In genomic region chr20:48523191-48523757, GRCh38 we compare ENCODE assay signal across 9 cellular contexts.
DNase-seq lines count a peak whose midpoint lies in the region; ATAC-seq, FAIRE-seq and TF ChIP-seq lines count a peak whose summit lies in the region.
"Had no signal": no experiment of that assay in that cellular context is flagged by ENCODE, and none has a peak within 500 bp of the region (broad histone marks: within the 10 kb centered on the region; RNA-seq: fewer than 3 reads in every experiment).

No MANE protein-coding gene starts in this region.

- no peaks in the 10 kb centered on the region for H3K4me1 ChIP-seq in MM.1S (ENCODE audit: low read length)
- H3K4me1 ChIP-seq: esophagus muscularis mucosa had no signal

- intact Hi-C loops in CD14-positive monocyte (cut with micrococcal nuclease), result no loop called here

- no peak overlapping the region for H2AFZ ChIP-seq in MM.1S (ENCODE audit: low read length)

- DNase-seq in GM12891 (ENCODE audit: insufficient read length, low spot score) (no peak), MM.1S (peak; percentile 72), coronary artery (ENCODE audit: low spot score) (peak; percentile 11), mucosa of gallbladder (ENCODE audit: low spot score) (peak; percentile 74), CD14-positive monocyte (ENCODE audit: low spot score) (no peak)
- no peak for DNase-seq in effector memory CD8-positive, alpha-beta T cell
- DNase-seq in activated CD4-positive, alpha-beta T cell treated with anti-CD3 and anti-CD28 coated beads for 48 hours, result no peak

- no peaks in the 10 kb centered on the region for H3K79me2 ChIP-seq in MM.1S (ENCODE audit: low read length)

- FAIRE-seq in GM12891 (lab: Jason Lieb, UNC), result peak; percentile 68

- H3K4me3 ChIP-seq in MM.1S (ENCODE audit: low read length) (no peak overlapping the region), coronary artery (no peak overlapping the region)
- H3K4me3 ChIP-seq: esophagus muscularis mucosa had no signal

- no peaks in the 10 kb centered on the region for H3K9me3 ChIP-seq in MM.1S (replicated peaks; ENCODE audit: insufficient read depth, low read length)
- H3K9me3 ChIP-seq: esophagus muscularis mucosa had no signal

- no peaks in the 10 kb centered on the region for H3K36me3 ChIP-seq in MM.1S (replicated peaks; ENCODE audit: insufficient read depth, low read length)
- H3K36me3 ChIP-seq: esophagus muscularis mucosa had no signal

- TF ChIP-seq POLR2A in GM12891 (IDR thresholded peaks at IDR 0.05; ENCODE audit: low read depth, low read length), result no peak

- H3F3A ChIP-seq in MM.1S (ENCODE audit: insufficient read depth, low read length), result no peaks in the 10 kb centered on the region

- no peaks in the 10 kb centered on the region for H4K20me1 ChIP-seq in MM.1S (ENCODE audit: insufficient read depth, low read length)

- H3K27me3 Mint-ChIP-seq in CD14-positive monocyte (ENCODE audit: low read depth in 3 of 3), result peaks cover 1 to 4% (median 2%) of the 10 kb centered on the region in 3 donors
- peaks cover 40 to 83% of the 10 kb centered on the region in 2 donors for H3K27me3 Mint-ChIP-seq in effector memory CD8-positive, alpha-beta T cell

- no peak overlapping the region for H3K27ac ChIP-seq in MM.1S (ENCODE audit: low read length)
- no peak overlapping the region for H3K27ac ChIP-seq in coronary artery
- H3K27ac ChIP-seq: esophagus muscularis mucosa had no signal

- no peak overlapping the region for H3K4me2 ChIP-seq in MM.1S (ENCODE audit: low read depth, low read length)

- no peaks in the 10 kb centered on the region for H3K9me2 ChIP-seq in MM.1S (replicated peaks; ENCODE audit: insufficient read depth, low read length)

- no peak overlapping the region for H3K9ac ChIP-seq in MM.1S (ENCODE audit: low read length)

- H3K36me3 Mint-ChIP-seq in CD14-positive monocyte, result no peaks in the 10 kb centered on the region
- H3K36me3 Mint-ChIP-seq in effector memory CD8-positive, alpha-beta T cell (ENCODE audit: insufficient read depth), result no peaks in the 10 kb centered on the region

- peaks cover 0 to 3% (median 0%) of the 10 kb centered on the region in 7 donors for H3K9me3 Mint-ChIP-seq in CD14-positive monocyte
- H3K9me3 Mint-ChIP-seq in effector memory CD8-positive, alpha-beta T cell, result no peaks in the 10 kb centered on the region

- H3K4me3 Mint-ChIP-seq in CD14-positive monocyte, result no peak overlapping the region
- H3K4me3 Mint-ChIP-seq in effector memory CD8-positive, alpha-beta T cell, result no peak overlapping the region

- ATAC-seq in effector memory CD8-positive, alpha-beta T cell (replicated peaks), result no peak
- no peak for ATAC-seq in GM21360 (IDR thresholded peaks at IDR 0.05; ENCODE audit: unreplicated experiment)

- H3K27ac Mint-ChIP-seq in CD14-positive monocyte, result no peak overlapping the region
- no peak overlapping the region for H3K27ac Mint-ChIP-seq in effector memory CD8-positive, alpha-beta T cell

- TF ChIP-seq CTCF in MM.1S (IDR thresholded peaks at IDR 0.05; ENCODE audit: low read length) (no peak), coronary artery (IDR thresholded peaks at IDR 0.05) (no peak), CD14-positive monocyte (IDR thresholded peaks at IDR 0.05) (no peak)

- H3K4me1 Mint-ChIP-seq in CD14-positive monocyte, result no peaks in the 10 kb centered on the region
- H3K4me1 Mint-ChIP-seq in effector memory CD8-positive, alpha-beta T cell (ENCODE audit: low read depth in 2 of 2), result peaks cover 0 to 3% of the 10 kb centered on the region in 2 donors

- no peaks in the 10 kb centered on the region for H3K27me3 ChIP-seq in MM.1S (replicated peaks; ENCODE audit: insufficient read depth, low read length)

TF ChIP-seq in GM12891, 5 proteins besides CTCF, POLR2A, EP300 and RAD21:
- TF ChIP-seq POLR2AphosphoS5 (IDR thresholded peaks at IDR 0.05; ENCODE audit: low read depth, low read length) (no peak), SPI1 (IDR thresholded peaks at IDR 0.05; ENCODE audit: low read depth, low read length) (no peak), POU2F2 (IDR thresholded peaks at IDR 0.05; ENCODE audit: low read depth, low read length) (no peak), TAF1 (IDR thresholded peaks at IDR 0.05; ENCODE audit: low read depth, low read length) (no peak), PAX5 (IDR thresholded peaks at IDR 0.05; ENCODE audit: insufficient read depth, low read length, severe bottlenecking) (no peak)

Comparison
In these comparisons a context has a peak if more than half of its experiments do, and no peak if none do; other contexts are left out.
1. DNase-seq: peak in MM.1S (single experiment), coronary artery (single experiment) and mucosa of gallbladder (single experiment); none in GM12891 (single experiment), CD14-positive monocyte (single experiment), effector memory CD8-positive, alpha-beta T cell (0 of 3) and activated CD4-positive, alpha-beta T cell treated with anti-CD3 and anti-CD28 coated beads for 48 hours (single experiment).